ENCODE assay signal across 19 cellular contexts in the genomic region with DNA sequence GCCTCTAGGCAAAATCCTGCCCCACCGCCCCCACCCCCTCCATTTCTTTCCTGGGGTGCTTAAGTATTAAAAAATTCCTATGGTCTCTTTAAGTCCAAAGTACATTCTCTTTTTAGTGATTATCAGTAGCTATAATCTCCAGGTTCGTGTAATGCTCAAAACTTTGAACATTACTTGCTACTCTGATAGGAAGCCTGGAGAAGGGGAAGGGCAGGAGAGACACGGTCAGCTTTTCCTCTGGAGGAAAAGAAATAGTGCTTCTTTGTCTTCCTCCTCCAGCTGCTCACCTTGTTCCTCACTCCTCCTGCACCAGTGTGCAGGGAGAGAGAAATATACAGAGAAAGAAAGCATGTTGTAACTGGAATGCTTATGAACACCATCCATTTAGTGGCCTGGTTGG.
"Had no signal": no experiment of that assay in that cellular context is flagged by ENCODE, and none has a peak within 500 bp of the region (broad histone marks: within the 10 kb centered on the region; RNA-seq: fewer than 3 reads in every experiment).

No MANE protein-coding gene starts in this region.

- H3K9me3 ChIP-seq: testis, tibial nerve had no signal

- H3K9me3 Mint-ChIP-seq: stimulated activated effector memory CD8-positive, alpha-beta T cell treated with anti-CD3 and anti-CD28 coated beads, Interleukin-12 subunit alpha, Interleukin-12 subunit beta, amount 100 ng/mL, for 72 hours had no signal

- H3K27me3 Mint-ChIP-seq: naive thymus-derived CD4-positive, alpha-beta T cell; stimulated activated naive CD8-positive, alpha-beta T cell treated with anti-CD3 and anti-CD28 coated beads, Interleukin-15, Interleukin-2, amounts not matched to agents 100 ng/mL and 50 ng/mL, for 24 hours had no signal

- FAIRE-seq: colon, endothelial cell of umbilical vein, kidney had no signal

- H3K4me3 ChIP-seq: testis, tibial nerve had no signal

- H3K4me3 Mint-ChIP-seq: endodermal cell; naive thymus-derived CD4-positive, alpha-beta T cell; stimulated activated effector memory CD8-positive, alpha-beta T cell treated with anti-CD3 and anti-CD28 coated beads, Interleukin-12 subunit alpha, Interleukin-12 subunit beta, amount 100 ng/mL, for 72 hours; stimulated activated naive CD8-positive, alpha-beta T cell treated with anti-CD3 and anti-CD28 coated beads, Interleukin-15, Interleukin-2, amounts not matched to agents 100 ng/mL and 50 ng/mL, for 24 hours had no signal

- H3K27ac Mint-ChIP-seq: endodermal cell; stimulated activated effector memory CD8-positive, alpha-beta T cell treated with anti-CD3 and anti-CD28 coated beads, Interleukin-12 subunit alpha, Interleukin-12 subunit beta, amount 100 ng/mL, for 72 hours; stimulated activated naive CD8-positive, alpha-beta T cell treated with anti-CD3 and anti-CD28 coated beads, Interleukin-15, Interleukin-2, amounts not matched to agents 100 ng/mL and 50 ng/mL, for 24 hours had no signal

- H3K36me3 ChIP-seq: tibial nerve had no signal

- H3K4me1 ChIP-seq: foreskin keratinocyte, testis, tibial nerve had no signal

- H3K27ac ChIP-seq: foreskin keratinocyte, testis, tibial nerve had no signal

- H3K27me3 ChIP-seq: foreskin keratinocyte, testis, tibial nerve had no signal

- H3K4me1 Mint-ChIP-seq: stimulated activated effector memory CD8-positive, alpha-beta T cell treated with anti-CD3 and anti-CD28 coated beads, Interleukin-12 subunit alpha, Interleukin-12 subunit beta, amount 100 ng/mL, for 72 hours had no signal

- ATAC-seq: foreskin keratinocyte; left cardiac atrium; naive thymus-derived CD4-positive, alpha-beta T cell; right cardiac atrium; stimulated activated effector memory CD8-positive, alpha-beta T cell treated with anti-CD3 and anti-CD28 coated beads, Interleukin-12 subunit alpha, Interleukin-12 subunit beta, amount 100 ng/mL, for 72 hours had no signal

- H3K36me3 Mint-ChIP-seq: stimulated activated effector memory CD8-positive, alpha-beta T cell treated with anti-CD3 and anti-CD28 coated beads, Interleukin-12 subunit alpha, Interleukin-12 subunit beta, amount 100 ng/mL, for 72 hours had no signal

- DNase-seq: cerebellar nuclear complex; dermis blood vessel endothelial cell; effector CD4-positive, alpha-beta T cell; endodermal cell; erythroblast; foreskin keratinocyte; kidney; left cardiac atrium; mesendoderm; naive thymus-derived CD4-positive, alpha-beta T cell; right cardiac atrium; stimulated activated CD4-positive, alpha-beta T cell treated with anti-CD3 and anti-CD28 coated beads, Interleukin-4, amount 100 ng/mL, for 1 hour; stimulated activated CD8-positive, alpha-beta memory T cell treated with anti-CD3 and anti-CD28 coated beads, Interleukin-4, amount 100 ng/mL, for 48 hours; testis had no signal
